22 cellular contexts compared by ENCODE assay signal in the genomic region with DNA sequence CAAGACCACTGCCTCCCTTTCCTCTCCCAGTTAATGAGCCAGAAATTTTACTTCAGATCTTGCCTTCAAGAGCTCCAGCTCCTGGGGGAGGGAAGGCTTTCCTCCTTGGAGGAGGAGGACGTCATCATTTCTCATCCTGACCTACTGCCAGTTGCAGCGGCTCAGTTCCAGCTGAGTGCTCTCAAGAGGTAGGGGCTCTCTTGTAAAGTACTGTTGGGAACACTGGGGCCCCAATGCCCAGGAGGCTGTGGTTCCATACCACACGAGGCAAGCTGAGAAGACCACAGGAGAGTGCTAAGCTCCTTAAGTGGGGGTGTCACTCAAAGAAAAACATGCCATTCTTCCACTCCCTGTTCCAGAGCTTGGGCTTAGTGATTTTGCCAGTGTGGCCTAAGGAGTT. TPM values are rescaled to one million over a fixed set of nuclear protein-coding genes. Genes with fewer than 3 reads are reported as not detected.
DNase-seq lines count a peak whose midpoint lies in the region; ATAC-seq and TF ChIP-seq lines count a peak whose summit lies in the region.
"Had no signal": no experiment of that assay in that cellular context is flagged by ENCODE, and none has a peak within 500 bp of the region (broad histone marks: within the 10 kb centered on the region; RNA-seq: fewer than 3 reads in every experiment).

No MANE protein-coding gene starts in this region.

- H3K27ac Mint-ChIP-seq in natural killer cell, result peak overlapping the region; percentile 2 to 4
- H3K27ac Mint-ChIP-seq in natural killer cell treated with Interleukin-12 subunit alpha and Interleukin-12 subunit beta and Interleukin-15 and Interleukin-18, amount 100 ng/mL, for 72 hours, result no peak overlapping the region

- H3K4me1 ChIP-seq in lower lobe of right lung, result no peaks in the 10 kb centered on the region
- H3K4me1 ChIP-seq: Peyer's patch had no signal

- peaks cover 70% of the 10 kb centered on the region for H3K36me3 ChIP-seq in lower lobe of right lung

- H3K27ac ChIP-seq in lower lobe of right lung, result no peak overlapping the region
- H3K27ac ChIP-seq: KMS-11, Peyer's patch had no signal

- ATAC-seq in natural killer cell, result no peak
- ATAC-seq in natural killer cell treated with Interleukin-12 subunit alpha and Interleukin-12 subunit beta and Interleukin-15 and Interleukin-18, amount 100 ng/mL, for 72 hours, result no peak
- ATAC-seq in lower lobe of right lung, result peak; percentile 74 to 87
- ATAC-seq in omental fat pad (ENCODE audit: low FRiP score), result no peak
- ATAC-seq in GM18870 (IDR thresholded peaks at IDR 0.05; ENCODE audit: unreplicated experiment), result no peak
- ATAC-seq: HepG2 had no signal

- peaks cover 10% of the 10 kb centered on the region for H3K36me3 Mint-ChIP-seq in natural killer cell
- peaks cover 18% of the 10 kb centered on the region for H3K36me3 Mint-ChIP-seq in natural killer cell treated with Interleukin-12 subunit alpha and Interleukin-12 subunit beta and Interleukin-15 and Interleukin-18, amount 100 ng/mL, for 72 hours

- H3K9me3 Mint-ChIP-seq in natural killer cell, result no peaks in the 10 kb centered on the region
- H3K9me3 Mint-ChIP-seq in natural killer cell treated with Interleukin-12 subunit alpha and Interleukin-12 subunit beta and Interleukin-15 and Interleukin-18, amount 100 ng/mL, for 72 hours, result no peaks in the 10 kb centered on the region

- TF ChIP-seq CTCF in natural killer cell (IDR thresholded peaks at IDR 0.05) (no peak), lower lobe of right lung (IDR thresholded peaks at IDR 0.05) (no peak), omental fat pad (IDR thresholded peaks at IDR 0.05) (no peak)

- H3K27me3 ChIP-seq in lower lobe of right lung (ENCODE audit: low read depth), result no peaks in the 10 kb centered on the region
- H3K27me3 ChIP-seq: Peyer's patch had no signal

- DNase-seq in natural killer cell (no peak), astrocyte of the hippocampus (ENCODE audit: low read depth, low spot score) (peak; percentile 14), lower lobe of right lung (peak; percentile 53), omental fat pad (ENCODE audit: low spot score) (no peak), HPDE6-E6E7 (ENCODE audit: extremely low spot score) (no peak), D341Med (ENCODE audit: low spot score) (no peak)
- no peak for DNase-seq in natural killer cell treated with Interleukin-12 subunit alpha and Interleukin-12 subunit beta and Interleukin-15 and Interleukin-18, amount 100 ng/mL, for 72 hours (ENCODE audit: low spot score)
- DNase-seq: Caco-2, GF-D8, NCI-H1092 treated with DMSO at 0.1 percent for 48 hours, NCI-H1694, NCI-H2171, NCI-H774, Peyer's patch, SIG-M5 had no signal

- no peak overlapping the region for H3K4me3 ChIP-seq in lower lobe of right lung
- H3K4me3 ChIP-seq: Peyer's patch had no signal

- peaks cover 0 to 6% of the 10 kb centered on the region in 2 donors for H3K4me1 Mint-ChIP-seq in natural killer cell
- H3K4me1 Mint-ChIP-seq in natural killer cell treated with Interleukin-12 subunit alpha and Interleukin-12 subunit beta and Interleukin-15 and Interleukin-18, amount 100 ng/mL, for 72 hours (ENCODE audit: low read depth in 2 of 2), result peaks cover 0 to 3% of the 10 kb centered on the region in 2 donors
- H3K4me1 Mint-ChIP-seq: CD14-positive monocyte had no signal

- intact Hi-C loops in natural killer cell (cut with micrococcal nuclease) (no loop called here), lower lobe of right lung (cut with DNase I) (no loop called here)

- no peak overlapping the region for H3K4me3 Mint-ChIP-seq in natural killer cell
- no peak overlapping the region for H3K4me3 Mint-ChIP-seq in natural killer cell treated with Interleukin-12 subunit alpha and Interleukin-12 subunit beta and Interleukin-15 and Interleukin-18, amount 100 ng/mL, for 72 hours
- H3K4me3 Mint-ChIP-seq: CD14-positive monocyte had no signal

- H3K9me3 ChIP-seq in lower lobe of right lung, result no peaks in the 10 kb centered on the region
- H3K9me3 ChIP-seq: Peyer's patch had no signal

- H3K27me3 Mint-ChIP-seq in natural killer cell (ENCODE audit: low read depth in 2 of 2), result no peaks in the 10 kb centered on the region
- H3K27me3 Mint-ChIP-seq in natural killer cell treated with Interleukin-12 subunit alpha and Interleukin-12 subunit beta and Interleukin-15 and Interleukin-18, amount 100 ng/mL, for 72 hours, result no peaks in the 10 kb centered on the region

RNA-seq across cellular contexts. Expression of gene METTL21C, which starts 36.2 kb away (rescaled TPM):
- total RNA-seq in natural killer cell (not detected), lower lobe of right lung (not detected), omental fat pad (not detected)
- total RNA-seq in natural killer cell treated with Interleukin-12 subunit alpha and Interleukin-12 subunit beta and Interleukin-15 and Interleukin-18, amount 100 ng/mL, for 72 hours, result not detected
- total RNA-seq: Caco-2, H1, HepG2, MCF 10A, NCI-H460, Peyer's patch had no signal

Comparison
In these comparisons a context has a peak if more than half of its experiments do, and no peak if none do; other contexts are left out.
1. H3K27ac Mint-ChIP-seq: peak in natural killer cell (2 of 2); none in natural killer cell treated with Interleukin-12 subunit alpha and Interleukin-12 subunit beta and Interleukin-15 and Interleukin-18, amount 100 ng/mL, for 72 hours (0 of 2).
2. ATAC-seq: peak in lower lobe of right lung (2 of 2); none in natural killer cell (0 of 3), natural killer cell treated with Interleukin-12 subunit alpha and Interleukin-12 subunit beta and Interleukin-15 and Interleukin-18, amount 100 ng/mL, for 72 hours (0 of 2), omental fat pad (single experiment) and GM18870 (single experiment).
3. DNase-seq: peak in astrocyte of the hippocampus (single experiment) and lower lobe of right lung (single experiment); none in natural killer cell (single experiment), natural killer cell treated with Interleukin-12 subunit alpha and Interleukin-12 subunit beta and Interleukin-15 and Interleukin-18, amount 100 ng/mL, for 72 hours (single experiment), omental fat pad (single experiment), HPDE6-E6E7 (single experiment) and D341Med (single experiment).